11 cellular contexts compared by ENCODE assay signal in genomic region chr2:48036312-48036711, GRCh38.
"Had no signal": no experiment of that assay in that cellular context is flagged by ENCODE, and none has a peak within 500 bp of the region (broad histone marks: within the 10 kb centered on the region; RNA-seq: fewer than 3 reads in every experiment).

No MANE protein-coding gene starts in this region.

- ATAC-seq: GM23338, HCT116 had no signal

- H3K9me3 ChIP-seq: HAP-1 had no signal

- H3K4me1 ChIP-seq: HAP-1 had no signal

- H3K4me1 Mint-ChIP-seq: GM23338, H9 had no signal

- H3K4me2 ChIP-seq: GM23338 had no signal

- H3K4me3 Mint-ChIP-seq: GM23338, H9, HFFc6 had no signal

- H3K4me3 ChIP-seq: GM23248, GM23338, HAP-1 had no signal

- H3K36me3 ChIP-seq: HAP-1 had no signal

- H3K9me3 Mint-ChIP-seq: HFFc6 had no signal

- H3K27ac ChIP-seq: GM23248 had no signal

- FAIRE-seq: H1, H54 had no signal

- DNase-seq: GM23248, GOT3, H7, H9, HCEC 1CT, HFFc6 had no signal

- H3K9ac ChIP-seq: GM23248 had no signal

- H3K27ac Mint-ChIP-seq: GM23338, H9, HFFc6 had no signal

- H2AFZ ChIP-seq: GM23248, GM23338 had no signal
